Comparison of ENCODE assay signal across 1 cellular context in the genomic region with DNA sequence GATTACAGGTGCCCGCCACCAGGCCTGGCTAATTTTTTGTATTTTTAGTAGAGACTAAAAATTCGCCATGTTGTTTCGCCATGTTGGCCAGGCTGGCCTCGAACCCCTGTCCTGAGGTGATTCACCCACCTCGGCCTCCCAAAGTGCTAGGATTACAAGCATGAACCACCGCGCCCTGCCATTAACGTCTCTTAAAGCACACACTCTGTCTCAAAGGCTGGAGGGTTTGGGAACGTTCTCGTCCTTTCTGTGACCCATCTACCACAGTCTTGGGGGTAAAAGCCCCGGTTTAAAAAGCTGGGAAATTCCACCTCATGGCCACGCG.
A peak's percentile ranks its signal among the peaks of the same experiment; 100 is the strongest.
TF ChIP-seq lines count a peak whose summit lies in the region.

No MANE protein-coding gene starts in this region.

TF ChIP-seq in K562, 482 proteins besides CTCF, POLR2A, EP300 and RAD21 (continued from another document and continues in another):
- TF ChIP-seq ZBTB40 (IDR thresholded peaks at IDR 0.05) (peak; percentile 55; the same call in 1 of the 2 replicates), ZBTB40 (CRISPR knock-in tag; IDR thresholded peaks at IDR 0.05) (no peak), VEZF1 (CRISPR knock-in tag; IDR thresholded peaks at IDR 0.05) (no peak), ZNF143 (CRISPR knock-in tag; IDR thresholded peaks at IDR 0.05) (0 out of 2 replicates have a peak, but pooled peaks have one; percentile 4), NUFIP1 (IDR thresholded peaks at IDR 0.05; ENCODE audit: partially characterized antibody) (no peak), NR2C2 (CRISPR knock-in tag; IDR thresholded peaks at IDR 0.05) (peak; percentile 58; the same call in 1 of the 2 replicates), NR2C2 (tag; IDR thresholded peaks at IDR 0.05) (no peak), TSC22D4 (tag; IDR thresholded peaks at IDR 0.05) (no peak), RNF219 (CRISPR knock-in tag; IDR thresholded peaks at IDR 0.05) (no peak), SMARCE1 (IDR thresholded peaks at IDR 0.05) (0 out of 2 replicates have a peak, but pooled peaks have one; percentile 9), IRF9 (tag; IDR thresholded peaks at IDR 0.05) (0 out of 2 replicates have a peak, but pooled peaks have one; percentile 6), RHOXF2B (CRISPR knock-in tag; conservative IDR thresholded peaks at IDR 0.05) (no peak), NFRKB (IDR thresholded peaks at IDR 0.05; ENCODE audit: low read depth) (0 out of 2 replicates have a peak, but pooled peaks have one; percentile 54), ZNF445 (CRISPR knock-in tag; IDR thresholded peaks at IDR 0.05; ENCODE audit: low read depth) (0 out of 2 replicates have a peak, but pooled peaks have one; percentile 5), E4F1 (CRISPR knock-in tag; IDR thresholded peaks at IDR 0.05; ENCODE audit: borderline replicate concordance) (peak; percentile 51; the same call in 1 of the 2 replicates), CHD4 (IDR thresholded peaks at IDR 0.05; ENCODE audit: insufficient read depth, insufficient replicate concordance, low read depth, low read length, poor library complexity, severe bottlenecking) (peak; percentile 19), PYGO2 (tag; IDR thresholded peaks at IDR 0.05) (0 out of 2 replicates have a peak, but pooled peaks have one; percentile 24)
- TF ChIP-seq, protein P1, sequence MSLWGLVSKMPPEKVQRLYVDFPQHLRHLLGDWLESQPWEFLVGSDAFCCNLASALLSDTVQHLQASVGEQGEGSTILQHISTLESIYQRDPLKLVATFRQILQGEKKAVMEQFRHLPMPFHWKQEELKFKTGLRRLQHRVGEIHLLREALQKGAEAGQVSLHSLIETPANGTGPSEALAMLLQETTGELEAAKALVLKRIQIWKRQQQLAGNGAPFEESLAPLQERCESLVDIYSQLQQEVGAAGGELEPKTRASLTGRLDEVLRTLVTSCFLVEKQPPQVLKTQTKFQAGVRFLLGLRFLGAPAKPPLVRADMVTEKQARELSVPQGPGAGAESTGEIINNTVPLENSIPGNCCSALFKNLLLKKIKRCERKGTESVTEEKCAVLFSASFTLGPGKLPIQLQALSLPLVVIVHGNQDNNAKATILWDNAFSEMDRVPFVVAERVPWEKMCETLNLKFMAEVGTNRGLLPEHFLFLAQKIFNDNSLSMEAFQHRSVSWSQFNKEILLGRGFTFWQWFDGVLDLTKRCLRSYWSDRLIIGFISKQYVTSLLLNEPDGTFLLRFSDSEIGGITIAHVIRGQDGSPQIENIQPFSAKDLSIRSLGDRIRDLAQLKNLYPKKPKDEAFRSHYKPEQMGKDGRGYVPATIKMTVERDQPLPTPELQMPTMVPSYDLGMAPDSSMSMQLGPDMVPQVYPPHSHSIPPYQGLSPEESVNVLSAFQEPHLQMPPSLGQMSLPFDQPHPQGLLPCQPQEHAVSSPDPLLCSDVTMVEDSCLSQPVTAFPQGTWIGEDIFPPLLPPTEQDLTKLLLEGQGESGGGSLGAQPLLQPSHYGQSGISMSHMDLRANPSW (CRISPR knock-in tag; IDR thresholded peaks at IDR 0.05), result 0 out of 2 replicates have a peak, but pooled peaks have one; percentile 63
- TF ChIP-seq, protein P2, sequence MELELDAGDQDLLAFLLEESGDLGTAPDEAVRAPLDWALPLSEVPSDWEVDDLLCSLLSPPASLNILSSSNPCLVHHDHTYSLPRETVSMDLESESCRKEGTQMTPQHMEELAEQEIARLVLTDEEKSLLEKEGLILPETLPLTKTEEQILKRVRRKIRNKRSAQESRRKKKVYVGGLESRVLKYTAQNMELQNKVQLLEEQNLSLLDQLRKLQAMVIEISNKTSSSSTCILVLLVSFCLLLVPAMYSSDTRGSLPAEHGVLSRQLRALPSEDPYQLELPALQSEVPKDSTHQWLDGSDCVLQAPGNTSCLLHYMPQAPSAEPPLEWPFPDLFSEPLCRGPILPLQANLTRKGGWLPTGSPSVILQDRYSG (tag; conservative IDR thresholded peaks at IDR 0.05; ENCODE audit: low read depth), result peak; percentile 44; the same call in 1 of the 2 replicates
- TF ChIP-seq, protein P3, sequence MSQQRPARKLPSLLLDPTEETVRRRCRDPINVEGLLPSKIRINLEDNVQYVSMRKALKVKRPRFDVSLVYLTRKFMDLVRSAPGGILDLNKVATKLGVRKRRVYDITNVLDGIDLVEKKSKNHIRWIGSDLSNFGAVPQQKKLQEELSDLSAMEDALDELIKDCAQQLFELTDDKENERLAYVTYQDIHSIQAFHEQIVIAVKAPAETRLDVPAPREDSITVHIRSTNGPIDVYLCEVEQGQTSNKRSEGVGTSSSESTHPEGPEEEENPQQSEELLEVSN (IDR thresholded peaks at IDR 0.05; ENCODE audit: borderline replicate concordance in 1 of 2, extremely low read depth in 1 of 2, insufficient read depth in 1 of 2, insufficient read length in 1 of 2, low read depth in 1 of 2, low read length in 1 of 2, poor library complexity in 1 of 2, severe bottlenecking in 1 of 2), result peak in 1 of 2 experiments; percentile 49
- TF ChIP-seq, protein P4, sequence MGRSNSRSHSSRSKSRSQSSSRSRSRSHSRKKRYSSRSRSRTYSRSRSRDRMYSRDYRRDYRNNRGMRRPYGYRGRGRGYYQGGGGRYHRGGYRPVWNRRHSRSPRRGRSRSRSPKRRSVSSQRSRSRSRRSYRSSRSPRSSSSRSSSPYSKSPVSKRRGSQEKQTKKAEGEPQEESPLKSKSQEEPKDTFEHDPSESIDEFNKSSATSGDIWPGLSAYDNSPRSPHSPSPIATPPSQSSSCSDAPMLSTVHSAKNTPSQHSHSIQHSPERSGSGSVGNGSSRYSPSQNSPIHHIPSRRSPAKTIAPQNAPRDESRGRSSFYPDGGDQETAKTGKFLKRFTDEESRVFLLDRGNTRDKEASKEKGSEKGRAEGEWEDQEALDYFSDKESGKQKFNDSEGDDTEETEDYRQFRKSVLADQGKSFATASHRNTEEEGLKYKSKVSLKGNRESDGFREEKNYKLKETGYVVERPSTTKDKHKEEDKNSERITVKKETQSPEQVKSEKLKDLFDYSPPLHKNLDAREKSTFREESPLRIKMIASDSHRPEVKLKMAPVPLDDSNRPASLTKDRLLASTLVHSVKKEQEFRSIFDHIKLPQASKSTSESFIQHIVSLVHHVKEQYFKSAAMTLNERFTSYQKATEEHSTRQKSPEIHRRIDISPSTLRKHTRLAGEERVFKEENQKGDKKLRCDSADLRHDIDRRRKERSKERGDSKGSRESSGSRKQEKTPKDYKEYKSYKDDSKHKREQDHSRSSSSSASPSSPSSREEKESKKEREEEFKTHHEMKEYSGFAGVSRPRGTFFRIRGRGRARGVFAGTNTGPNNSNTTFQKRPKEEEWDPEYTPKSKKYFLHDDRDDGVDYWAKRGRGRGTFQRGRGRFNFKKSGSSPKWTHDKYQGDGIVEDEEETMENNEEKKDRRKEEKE (IDR thresholded peaks at IDR 0.05; ENCODE audit: borderline replicate concordance in 1 of 2, control insufficient read depth in 1 of 2, low read depth in 2 of 2, low read length in 1 of 2), result no peak
